9 cellular contexts compared by ENCODE assay signal in the genomic region with DNA sequence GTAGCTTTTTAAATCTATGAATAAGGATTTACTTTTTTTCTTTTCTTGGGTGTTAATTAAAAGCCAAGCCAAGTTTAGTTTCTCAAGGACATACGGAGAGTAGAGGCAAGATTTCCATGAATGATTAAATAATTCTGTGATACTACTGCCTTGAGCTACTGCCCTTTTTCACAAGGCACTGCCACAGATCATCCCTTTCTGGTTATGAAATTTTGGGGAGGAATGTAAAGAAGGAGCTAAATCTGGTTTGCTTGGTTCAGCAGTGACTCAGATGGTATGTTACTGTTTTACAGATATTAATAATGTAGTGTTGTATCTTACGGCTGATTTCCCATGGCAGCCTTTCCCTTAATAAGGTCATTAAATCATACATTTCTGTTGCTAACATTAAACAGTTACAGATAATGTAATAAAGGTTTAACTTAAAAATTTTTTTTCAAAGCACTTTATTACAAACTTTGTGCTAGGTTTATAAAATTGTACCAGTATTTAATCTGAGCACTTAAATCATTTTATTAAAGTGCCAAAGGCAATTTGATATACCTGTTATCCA. TPM values are rescaled to one million over a fixed set of nuclear protein-coding genes. Genes with fewer than 3 reads are reported as not detected.
A peak's percentile ranks its signal among the peaks of the same experiment; 100 is the strongest.
DNase-seq lines count a peak whose midpoint lies in the region; ATAC-seq and TF ChIP-seq lines count a peak whose summit lies in the region.
"Had no signal": no experiment of that assay in that cellular context is flagged by ENCODE, and none has a peak within 500 bp of the region (broad histone marks: within the 10 kb centered on the region; RNA-seq: fewer than 3 reads in every experiment).

No MANE protein-coding gene starts in this region.

- peak overlapping the region; percentile 78 for H3K27ac ChIP-seq in RWPE2 (ENCODE audit: poor library complexity, severe bottlenecking)

- no peaks in the 10 kb centered on the region for H3K27me3 ChIP-seq in RWPE2 (ENCODE audit: insufficient read depth, poor library complexity, severe bottlenecking)

- H3K9ac ChIP-seq in ES-I3 (ENCODE audit: low read depth, low read length), result peak overlapping the region; percentile 93; the same call in 1 of the 2 replicates

- intact Hi-C loops in mucosa of descending colon (cut with DNase I, micrococcal nuclease), result loop anchor here in 1 of 2 donors (10.0 kb wide), 1 partner anchor 52 kb away; no protein-coding TSS in a partner anchor

- no peak for DNase-seq in RWPE2 (ENCODE audit: low spot score)
- DNase-seq in putamen (ENCODE audit: low spot score), result peak; percentile 33
- DNase-seq in RPMI8226, result no peak
- no peak for DNase-seq in hypothalamus (lab: John Stamatoyannopoulos, UW)
- no peak for DNase-seq in mucosa of descending colon
- DNase-seq: NCI-H2171 treated with DMSO at 0.1 percent for 48 hours had no signal

- H3K4me1 ChIP-seq in ES-I3 (ENCODE audit: insufficient read depth, low read length) (peaks cover 7% of the 10 kb centered on the region; the same call in 1 of the 2 replicates), RWPE2 (ENCODE audit: insufficient read depth, poor library complexity, severe bottlenecking) (peaks cover 22% of the 10 kb centered on the region), mucosa of descending colon (ENCODE audit: low read depth) (peaks cover 26% of the 10 kb centered on the region)

- no peaks in the 10 kb centered on the region; the same call in 1 of the 2 replicates for H3K36me3 ChIP-seq in ES-I3 (ENCODE audit: insufficient read depth, low read length)
- H3K36me3 ChIP-seq in RWPE2 (ENCODE audit: low read depth), result peaks cover 16% of the 10 kb centered on the region
- no peaks in the 10 kb centered on the region for H3K36me3 ChIP-seq in mucosa of descending colon (ENCODE audit: low read depth)

- TF ChIP-seq CTCF in RWPE2 (IDR thresholded peaks at IDR 0.05; ENCODE audit: poor library complexity, severe bottlenecking), result no peak
- no peak for TF ChIP-seq CTCF in mucosa of descending colon (IDR thresholded peaks at IDR 0.05)

- ATAC-seq in RWPE2 (ENCODE audit: low read depth), result peak; percentile 55
- peak; percentile 19 for ATAC-seq in esophagus mucosa
- no peak for ATAC-seq in HG02885 (IDR thresholded peaks at IDR 0.05; ENCODE audit: poor library complexity, unreplicated experiment)
- no peak for ATAC-seq in mucosa of descending colon

- H3K4me3 ChIP-seq in RWPE2 (ENCODE audit: severe bottlenecking) (peak overlapping the region; percentile 72), mucosa of descending colon (no peak overlapping the region)

- H3K9me3 ChIP-seq in ES-I3 (ENCODE audit: control insufficient read depth, insufficient read depth, low read length) (no peaks in the 10 kb centered on the region), RWPE2 (ENCODE audit: severe bottlenecking) (no peaks in the 10 kb centered on the region), mucosa of descending colon (no peaks in the 10 kb centered on the region)

RNA-seq across cellular contexts. Expression of gene WSB1, which starts 2.6 kb away (rescaled TPM):
- total RNA-seq in esophagus mucosa (79.4 TPM), mucosa of descending colon (100 to 1,000 TPM; 115 to 149 (median 137) TPM)

Comparison
In these comparisons a context has a peak if more than half of its experiments do, and no peak if none do; other contexts are left out.
1. ATAC-seq: peak in RWPE2 (single experiment) and esophagus mucosa (single experiment); none in HG02885 (single experiment) and mucosa of descending colon (single experiment).